Comparison of ENCODE assay signal across 1 cellular context in the genomic region with DNA sequence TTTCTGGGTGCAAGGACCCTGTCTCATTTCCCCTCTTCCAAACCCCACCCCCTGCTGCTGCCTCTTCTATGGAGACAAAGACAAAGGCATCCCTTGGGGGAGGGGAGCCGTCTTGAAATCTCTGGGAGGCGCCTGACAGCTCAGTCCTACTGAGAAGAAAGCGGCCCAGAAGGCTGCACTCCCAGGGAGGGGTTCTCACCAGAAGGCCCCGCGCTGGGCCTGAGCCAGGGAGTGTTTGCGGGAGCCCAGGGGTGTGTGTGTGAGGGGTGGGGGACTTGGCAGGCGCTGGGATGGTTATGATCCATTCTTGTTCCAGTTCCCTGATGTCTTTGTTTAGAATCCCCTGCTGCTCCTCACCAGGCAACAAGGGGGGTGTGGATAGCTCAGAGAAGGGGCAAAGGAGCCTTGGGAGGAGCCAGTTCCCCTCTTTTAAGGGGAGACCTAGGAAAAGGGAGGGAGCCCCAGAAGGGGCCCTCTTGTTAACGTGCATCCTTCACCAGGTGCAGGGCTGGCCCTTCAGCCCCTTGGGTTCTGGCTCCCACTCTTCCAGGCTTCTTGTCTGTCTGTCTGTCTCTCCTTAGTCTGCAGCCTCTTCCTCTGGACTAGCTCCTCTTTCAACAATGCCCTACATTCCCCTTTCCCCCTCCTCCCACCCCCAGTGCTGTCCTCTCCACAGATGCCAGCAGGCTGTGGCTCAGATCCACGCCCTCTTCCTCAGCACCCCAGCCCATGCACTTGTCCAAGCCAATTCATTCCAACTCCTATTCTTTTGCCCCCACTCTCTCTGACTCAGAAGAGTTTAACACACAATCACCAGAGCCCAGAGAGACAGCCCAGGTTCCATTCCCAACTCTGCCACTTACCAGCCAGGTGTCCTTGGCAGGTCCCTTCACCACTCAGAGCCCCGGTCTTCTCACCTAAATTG.
TF ChIP-seq lines count a peak whose summit lies in the region.

No MANE protein-coding gene starts in this region.

TF ChIP-seq in GM23338, 12 proteins besides CTCF, POLR2A, EP300 and RAD21 (continued from another document):
- TF ChIP-seq, protein P1, sequence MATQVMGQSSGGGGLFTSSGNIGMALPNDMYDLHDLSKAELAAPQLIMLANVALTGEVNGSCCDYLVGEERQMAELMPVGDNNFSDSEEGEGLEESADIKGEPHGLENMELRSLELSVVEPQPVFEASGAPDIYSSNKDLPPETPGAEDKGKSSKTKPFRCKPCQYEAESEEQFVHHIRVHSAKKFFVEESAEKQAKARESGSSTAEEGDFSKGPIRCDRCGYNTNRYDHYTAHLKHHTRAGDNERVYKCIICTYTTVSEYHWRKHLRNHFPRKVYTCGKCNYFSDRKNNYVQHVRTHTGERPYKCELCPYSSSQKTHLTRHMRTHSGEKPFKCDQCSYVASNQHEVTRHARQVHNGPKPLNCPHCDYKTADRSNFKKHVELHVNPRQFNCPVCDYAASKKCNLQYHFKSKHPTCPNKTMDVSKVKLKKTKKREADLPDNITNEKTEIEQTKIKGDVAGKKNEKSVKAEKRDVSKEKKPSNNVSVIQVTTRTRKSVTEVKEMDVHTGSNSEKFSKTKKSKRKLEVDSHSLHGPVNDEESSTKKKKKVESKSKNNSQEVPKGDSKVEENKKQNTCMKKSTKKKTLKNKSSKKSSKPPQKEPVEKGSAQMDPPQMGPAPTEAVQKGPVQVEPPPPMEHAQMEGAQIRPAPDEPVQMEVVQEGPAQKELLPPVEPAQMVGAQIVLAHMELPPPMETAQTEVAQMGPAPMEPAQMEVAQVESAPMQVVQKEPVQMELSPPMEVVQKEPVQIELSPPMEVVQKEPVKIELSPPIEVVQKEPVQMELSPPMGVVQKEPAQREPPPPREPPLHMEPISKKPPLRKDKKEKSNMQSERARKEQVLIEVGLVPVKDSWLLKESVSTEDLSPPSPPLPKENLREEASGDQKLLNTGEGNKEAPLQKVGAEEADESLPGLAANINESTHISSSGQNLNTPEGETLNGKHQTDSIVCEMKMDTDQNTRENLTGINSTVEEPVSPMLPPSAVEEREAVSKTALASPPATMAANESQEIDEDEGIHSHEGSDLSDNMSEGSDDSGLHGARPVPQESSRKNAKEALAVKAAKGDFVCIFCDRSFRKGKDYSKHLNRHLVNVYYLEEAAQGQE (IDR thresholded peaks at IDR 0.05; ENCODE audit: unreplicated experiment) = no peak
- no peak for TF ChIP-seq EZH2 (IDR thresholded peaks at IDR 0.05; ENCODE audit: low read depth, unreplicated experiment)
- TF ChIP-seq POLR2AphosphoS5 (IDR thresholded peaks at IDR 0.05; ENCODE audit: low read depth) = no peak
- TF ChIP-seq EZH2phosphoT487 (IDR thresholded peaks at IDR 0.05; ENCODE audit: unreplicated experiment) = no peak
- no peak for TF ChIP-seq ZNF331 (CRISPR knock-in tag; IDR thresholded peaks at IDR 0.05; ENCODE audit: low read depth)
- TF ChIP-seq, protein P2, sequence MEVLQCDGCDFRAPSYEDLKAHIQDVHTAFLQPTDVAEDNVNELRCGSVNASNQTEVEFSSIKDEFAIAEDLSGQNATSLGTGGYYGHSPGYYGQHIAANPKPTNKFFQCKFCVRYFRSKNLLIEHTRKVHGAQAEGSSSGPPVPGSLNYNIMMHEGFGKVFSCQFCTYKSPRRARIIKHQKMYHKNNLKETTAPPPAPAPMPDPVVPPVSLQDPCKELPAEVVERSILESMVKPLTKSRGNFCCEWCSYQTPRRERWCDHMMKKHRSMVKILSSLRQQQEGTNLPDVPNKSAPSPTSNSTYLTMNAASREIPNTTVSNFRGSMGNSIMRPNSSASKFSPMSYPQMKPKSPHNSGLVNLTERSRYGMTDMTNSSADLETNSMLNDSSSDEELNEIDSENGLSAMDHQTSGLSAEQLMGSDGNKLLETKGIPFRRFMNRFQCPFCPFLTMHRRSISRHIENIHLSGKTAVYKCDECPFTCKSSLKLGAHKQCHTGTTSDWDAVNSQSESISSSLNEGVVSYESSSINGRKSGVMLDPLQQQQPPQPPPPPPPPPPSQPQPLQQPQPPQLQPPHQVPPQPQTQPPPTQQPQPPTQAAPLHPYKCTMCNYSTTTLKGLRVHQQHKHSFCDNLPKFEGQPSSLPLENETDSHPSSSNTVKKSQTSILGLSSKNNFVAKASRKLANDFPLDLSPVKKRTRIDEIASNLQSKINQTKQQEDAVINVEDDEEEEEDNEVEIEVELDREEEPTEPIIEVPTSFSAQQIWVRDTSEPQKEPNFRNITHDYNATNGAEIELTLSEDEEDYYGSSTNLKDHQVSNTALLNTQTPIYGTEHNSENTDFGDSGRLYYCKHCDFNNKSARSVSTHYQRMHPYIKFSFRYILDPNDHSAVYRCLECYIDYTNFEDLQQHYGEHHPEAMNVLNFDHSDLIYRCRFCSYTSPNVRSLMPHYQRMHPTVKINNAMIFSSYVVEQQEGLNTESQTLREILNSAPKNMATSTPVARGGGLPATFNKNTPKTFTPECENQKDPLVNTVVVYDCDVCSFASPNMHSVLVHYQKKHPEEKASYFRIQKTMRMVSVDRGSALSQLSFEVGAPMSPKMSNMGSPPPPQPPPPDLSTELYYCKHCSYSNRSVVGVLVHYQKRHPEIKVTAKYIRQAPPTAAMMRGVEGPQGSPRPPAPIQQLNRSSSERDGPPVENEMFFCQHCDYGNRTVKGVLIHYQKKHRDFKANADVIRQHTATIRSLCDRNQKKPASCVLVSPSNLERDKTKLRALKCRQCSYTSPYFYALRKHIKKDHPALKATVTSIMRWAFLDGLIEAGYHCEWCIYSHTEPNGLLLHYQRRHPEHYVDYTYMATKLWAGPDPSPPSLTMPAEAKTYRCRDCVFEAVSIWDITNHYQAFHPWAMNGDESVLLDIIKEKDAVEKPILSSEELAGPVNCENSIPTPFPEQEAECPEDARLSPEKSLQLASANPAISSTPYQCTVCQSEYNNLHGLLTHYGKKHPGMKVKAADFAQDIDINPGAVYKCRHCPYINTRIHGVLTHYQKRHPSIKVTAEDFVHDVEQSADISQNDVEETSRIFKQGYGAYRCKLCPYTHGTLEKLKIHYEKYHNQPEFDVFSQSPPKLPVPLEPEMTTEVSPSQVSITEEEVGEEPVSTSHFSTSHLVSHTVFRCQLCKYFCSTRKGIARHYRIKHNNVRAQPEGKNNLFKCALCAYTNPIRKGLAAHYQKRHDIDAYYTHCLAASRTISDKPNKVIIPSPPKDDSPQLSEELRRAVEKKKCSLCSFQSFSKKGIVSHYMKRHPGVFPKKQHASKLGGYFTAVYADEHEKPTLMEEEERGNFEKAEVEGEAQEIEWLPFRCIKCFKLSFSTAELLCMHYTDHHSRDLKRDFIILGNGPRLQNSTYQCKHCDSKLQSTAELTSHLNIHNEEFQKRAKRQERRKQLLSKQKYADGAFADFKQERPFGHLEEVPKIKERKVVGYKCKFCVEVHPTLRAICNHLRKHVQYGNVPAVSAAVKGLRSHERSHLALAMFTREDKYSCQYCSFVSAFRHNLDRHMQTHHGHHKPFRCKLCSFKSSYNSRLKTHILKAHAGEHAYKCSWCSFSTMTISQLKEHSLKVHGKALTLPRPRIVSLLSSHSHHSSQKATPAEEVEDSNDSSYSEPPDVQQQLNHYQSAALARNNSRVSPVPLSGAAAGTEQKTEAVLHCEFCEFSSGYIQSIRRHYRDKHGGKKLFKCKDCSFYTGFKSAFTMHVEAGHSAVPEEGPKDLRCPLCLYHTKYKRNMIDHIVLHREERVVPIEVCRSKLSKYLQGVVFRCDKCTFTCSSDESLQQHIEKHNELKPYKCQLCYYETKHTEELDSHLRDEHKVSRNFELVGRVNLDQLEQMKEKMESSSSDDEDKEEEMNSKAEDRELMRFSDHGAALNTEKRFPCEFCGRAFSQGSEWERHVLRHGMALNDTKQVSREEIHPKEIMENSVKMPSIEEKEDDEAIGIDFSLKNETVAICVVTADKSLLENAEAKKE (CRISPR knock-in tag; IDR thresholded peaks at IDR 0.05) = no peak
- TF ChIP-seq JUNB (IDR thresholded peaks at IDR 0.05; ENCODE audit: unreplicated experiment) = no peak
- TF ChIP-seq ZNF114 (CRISPR knock-in tag; IDR thresholded peaks at IDR 0.05) = no peak
TF ChIP-seq in GM23338: peak in this region for 0.
